ENCODE assay signal across 11 cellular contexts in genomic region chr6:154164397-154164796, GRCh38.
DNase-seq lines count a peak whose midpoint lies in the region; ATAC-seq and TF ChIP-seq lines count a peak whose summit lies in the region.
"Had no signal": no experiment of that assay in that cellular context is flagged by ENCODE, and none has a peak within 500 bp of the region (broad histone marks: within the 10 kb centered on the region; RNA-seq: fewer than 3 reads in every experiment).

No MANE protein-coding gene starts in this region.

- intact Hi-C loops in right cardiac atrium (cut with DNase I), result no loop called here

- no peak for TF ChIP-seq CTCF in HFFc6 (IDR thresholded peaks at IDR 0.05)

- ATAC-seq in right cardiac atrium (peak; percentile 71 to 83), SK-N-SH treated with all-trans-retinoic acid at 6 μM for 48 hours (no peak), HG02885 (IDR thresholded peaks at IDR 0.05; ENCODE audit: poor library complexity, unreplicated experiment) (no peak)

- H3K27me3 ChIP-seq in right cardiac atrium (ENCODE audit: control insufficient read depth, insufficient read depth), result no peaks in the 10 kb centered on the region

- H3K27me3 Mint-ChIP-seq in HFFc6 (ENCODE audit: insufficient read depth), result peaks cover 11% of the 10 kb centered on the region

- no peaks in the 10 kb centered on the region for H3K4me1 Mint-ChIP-seq in HFFc6 (ENCODE audit: low read depth)

- H3K4me3 Mint-ChIP-seq in HFFc6, result no peak overlapping the region

- H3K36me3 Mint-ChIP-seq in HFFc6 (ENCODE audit: low read depth), result no peaks in the 10 kb centered on the region

- H3K27ac ChIP-seq in right cardiac atrium (ENCODE audit: low read length), result no peak overlapping the region

- H3K27ac Mint-ChIP-seq in HFFc6, result no peak overlapping the region

- WGBS in right cardiac atrium, result 44% methylated on average over 5 of the region's 5 CpGs

- no peaks in the 10 kb centered on the region for H3K4me1 ChIP-seq in right cardiac atrium (ENCODE audit: control insufficient read depth, insufficient read depth, low read length)

- no peaks in the 10 kb centered on the region for H3K9me3 Mint-ChIP-seq in HFFc6

- DNase-seq in GM04504 (ENCODE audit: low read depth) (peak; percentile 45), amniotic epithelial cell (ENCODE audit: low read depth) (peak; percentile 86), right cardiac atrium (peak; percentile 59 to 84 (median 66)), skeletal muscle cell (ENCODE audit: low read depth) (peak; percentile 67), HFFc6 (no peak)
- DNase-seq in stimulated activated CD4-positive, alpha-beta T cell treated with anti-CD3 and anti-CD28 coated beads, Interleukin-4, amount 100 ng/mL, for 24 hours, result no peak
- DNase-seq: activated CD4-positive, alpha-beta T cell treated with anti-CD3 and anti-CD28 coated beads, Interleukin-2, amount 50 U/mL, for 48 hours; erythroblast; small intestine had no signal

- H3K4me3 ChIP-seq in right cardiac atrium (ENCODE audit: low read length) (no peak overlapping the region), skeletal muscle cell (ENCODE audit: low read depth, low read length) (no peak overlapping the region)

- no peaks in the 10 kb centered on the region for H3K9me3 ChIP-seq in right cardiac atrium (ENCODE audit: control insufficient read depth, low read length)

TF ChIP-seq in SK-N-SH treated with all-trans-retinoic acid at 6 μM for 48 hours, 23 proteins besides CTCF, POLR2A, EP300 and RAD21:
- TF ChIP-seq PATZ1 (CRISPR knock-in tag; IDR thresholded peaks at IDR 0.05; ENCODE audit: borderline replicate concordance) (no peak), ZFP30 (CRISPR knock-in tag; IDR thresholded peaks at IDR 0.05) (no peak), POU6F1 (CRISPR knock-in tag; IDR thresholded peaks at IDR 0.05; ENCODE audit: borderline replicate concordance, low read depth) (no peak), ZNF8 (CRISPR knock-in tag; IDR thresholded peaks at IDR 0.05) (no peak), ZC3H10 (CRISPR knock-in tag; IDR thresholded peaks at IDR 0.05) (no peak), TOX (CRISPR knock-in tag; IDR thresholded peaks at IDR 0.05; ENCODE audit: borderline replicate concordance) (no peak), ZNF565 (CRISPR knock-in tag; conservative IDR thresholded peaks at IDR 0.05; ENCODE audit: low read depth) (no peak), RARB (CRISPR knock-in tag; IDR thresholded peaks at IDR 0.05) (no peak)

Comparison
In these comparisons a context has a peak if more than half of its experiments do, and no peak if none do; other contexts are left out.
1. DNase-seq: peak in GM04504 (single experiment), amniotic epithelial cell (single experiment), right cardiac atrium (3 of 3) and skeletal muscle cell (single experiment); none in HFFc6 (single experiment) and stimulated activated CD4-positive, alpha-beta T cell treated with anti-CD3 and anti-CD28 coated beads, Interleukin-4, amount 100 ng/mL, for 24 hours (single experiment).
2. ATAC-seq: peak in right cardiac atrium (2 of 2); none in SK-N-SH treated with all-trans-retinoic acid at 6 μM for 48 hours (single experiment) and HG02885 (single experiment).